Comparison of ENCODE assay signal across 10 cellular contexts in the genomic region with DNA sequence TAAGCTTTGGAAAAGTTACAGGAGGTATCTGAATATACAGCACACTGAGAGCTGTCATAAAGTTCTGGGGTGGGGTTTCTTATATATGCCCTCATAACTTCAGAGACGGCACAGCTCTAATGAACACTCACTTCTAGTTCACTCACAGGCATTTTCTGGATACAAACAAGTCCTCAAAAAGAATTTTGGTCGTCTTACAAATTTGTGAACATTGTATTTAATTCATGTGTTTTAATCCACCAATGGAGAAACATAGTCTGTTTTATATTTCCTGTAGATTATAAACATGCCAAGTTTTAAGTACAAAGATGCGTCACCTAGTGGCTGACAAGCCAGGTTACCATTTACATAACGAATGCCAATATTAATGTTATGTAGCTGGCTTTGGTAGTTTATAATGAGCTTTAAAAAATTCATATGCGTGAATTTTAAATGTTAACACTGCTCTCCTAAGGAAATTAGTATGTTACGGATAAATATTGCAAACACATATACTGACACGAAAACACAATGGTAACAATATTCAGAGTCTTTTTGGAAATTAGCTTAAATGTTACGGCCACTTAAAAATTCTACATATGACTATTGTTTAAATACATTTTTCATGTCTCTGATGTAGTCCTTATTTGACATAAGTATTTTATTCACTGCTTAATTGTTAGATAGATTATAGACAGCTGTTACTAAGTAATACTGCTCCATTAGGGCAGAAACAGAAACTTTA. TPM values are rescaled to one million over a fixed set of nuclear protein-coding genes. Genes with fewer than 3 reads are reported as not detected.
DNase-seq lines count a peak whose midpoint lies in the region; ATAC-seq and TF ChIP-seq lines count a peak whose summit lies in the region.
"Had no signal": no experiment of that assay in that cellular context is flagged by ENCODE, and none has a peak within 500 bp of the region (broad histone marks: within the 10 kb centered on the region; RNA-seq: fewer than 3 reads in every experiment).

No MANE protein-coding gene starts in this region.

- TF ChIP-seq CTCF in psoas muscle (IDR thresholded peaks at IDR 0.05) = peak; percentile 44

- ATAC-seq in psoas muscle (peak in 2 of 4 donors; percentile 36 to 38), HG03520 (IDR thresholded peaks at IDR 0.05; ENCODE audit: unreplicated experiment) (no peak), GM18873 (IDR thresholded peaks at IDR 0.05; ENCODE audit: low FRiP score, unreplicated experiment) (no peak)
- ATAC-seq: activated CD8-positive, alpha-beta memory T cell treated with anti-CD3 and anti-CD28 coated beads, Interleukin-2, amount 10 ng/mL, durations not matched to agents 7 days and 5 days had no signal

- no peaks in the 10 kb centered on the region for H3K27me3 ChIP-seq in psoas muscle (ENCODE audit: insufficient read depth in 3 of 3, low read length in 2 of 3)

- H3K4me3 ChIP-seq in psoas muscle = peak overlapping the region; percentile 52

- H3K9me3 ChIP-seq in psoas muscle = no peaks in the 10 kb centered on the region

- no peaks in the 10 kb centered on the region for H3K4me1 ChIP-seq in psoas muscle

- no peaks in the 10 kb centered on the region for H3K36me3 ChIP-seq in psoas muscle (ENCODE audit: insufficient read depth in 1 of 2, low read depth in 1 of 2)

- intact Hi-C loops in psoas muscle (cut with DNase I) = loop anchor here (10.0 kb wide), 3 partner anchors 192 to 792 kb away; no protein-coding TSS in a partner anchor

- DNase-seq in EH (ENCODE audit: low read depth) (peak; percentile 78), RKO (ENCODE audit: low spot score) (peak; percentile 6), fibroblast of the conjunctiva (ENCODE audit: low read depth) (peak; percentile 73), psoas muscle (no peak), ureter (ENCODE audit: low spot score) (no peak)
- DNase-seq in stimulated activated naive CD4-positive, alpha-beta T cell treated with Interleukin-2 at 50 U/mL for 16 hours (lab: John Stamatoyannopoulos, UW) = no peak
- DNase-seq: activated CD8-positive, alpha-beta memory T cell treated with anti-CD3 and anti-CD28 coated beads, Interleukin-2, amount 10 ng/mL, durations not matched to agents 7 days and 5 days; NCI-H2081 had no signal

- H3K27ac ChIP-seq in psoas muscle = peak overlapping the region; percentile 60

- 25 to 39% (median 25%) methylated on average over 8 of the region's 8 CpGs for WGBS in psoas muscle, 3 donors

RNA-seq across cellular contexts. Expression of gene COL3A1, which starts 2.5 kb away (rescaled TPM):
- total RNA-seq in psoas muscle (10 to 100 TPM; 17.9 to 73.1 (median 45.8) TPM), ureter (174 TPM)
- polyA plus RNA-seq in psoas muscle = 10 to 100 TPM in 2 of 3 donors, 1 to 10 TPM in 1; 9.4 to 29.0 (median 11.2) TPM

Comparison
In these comparisons a context has a peak if more than half of its experiments do, and no peak if none do; other contexts are left out.
1. DNase-seq: peak in EH (single experiment), RKO (single experiment) and fibroblast of the conjunctiva (single experiment); none in psoas muscle (0 of 2), ureter (single experiment) and stimulated activated naive CD4-positive, alpha-beta T cell treated with Interleukin-2 at 50 U/mL for 16 hours (single experiment).